In genomic region chr11:118618991-118619375, GRCh38 we compare ENCODE assay signal across 10 cellular contexts. TPM values are rescaled to one million over a fixed set of nuclear protein-coding genes. Genes with fewer than 3 reads are reported as not detected.
DNase-seq lines count a peak whose midpoint lies in the region; ATAC-seq and TF ChIP-seq lines count a peak whose summit lies in the region.
"Had no signal": no experiment of that assay in that cellular context is flagged by ENCODE, and none has a peak within 500 bp of the region (broad histone marks: within the 10 kb centered on the region; RNA-seq: fewer than 3 reads in every experiment).

No MANE protein-coding gene starts in this region.

- POLR2A ChIA-PET in AG04450 (lab: Yijun Ruan, JAX) = interaction anchor here (1.1 to 7.8 kb wide), 4 partner anchors 12 to 183 kb away, joined by 3 to 140 read pairs (median 29); partner anchors contain the start of genes ARCN1, KMT2A and PHLDB1

- H3K4me3 ChIP-seq in AG04450 (ENCODE audit: low read depth, low read length) (peak overlapping the region; percentile 12), fibroblast of villous mesenchyme (ENCODE audit: low read depth, low read length) (no peak overlapping the region), osteoblast (ENCODE audit: insufficient read depth, low read length) (peak overlapping the region; percentile 33)

- CTCF ChIA-PET in AG04450 (lab: Charles Lee) = interaction anchor here (0.6 to 1.9 kb wide), 4 partner anchors 9 to 420 kb away, joined by 3 to 11 read pairs (median 4); partner anchors contain the start of gene PHLDB1

- DNase-seq in AG04450 (ENCODE audit: low read depth, low spot score) = no peak
- peak; percentile 97 for DNase-seq in SW480 (ENCODE audit: low spot score)
- peak; percentile 88 for DNase-seq in fibroblast of villous mesenchyme (ENCODE audit: low read depth)
- peak; percentile 84 for DNase-seq in osteoblast (ENCODE audit: insufficient read length, low spot score, missing footprints)
- no peak for DNase-seq in NCI-H82 (lab: John Stamatoyannopoulos, UW)
- no peak for DNase-seq in NCI-H2227 (lab: John Stamatoyannopoulos, UW; ENCODE audit: unreplicated experiment)
- DNase-seq: CD8-positive, alpha-beta memory T cell; NCI-H1092 had no signal

- TF ChIP-seq CTCF in AG04450 (IDR thresholded peaks at IDR 0.05; ENCODE audit: low read depth, low read length) (no peak), fibroblast of villous mesenchyme (IDR thresholded peaks at IDR 0.05; ENCODE audit: insufficient read depth, low read depth, low read length) (no peak), osteoblast (IDR thresholded peaks at IDR 0.05; ENCODE audit: extremely low read depth, low read depth, low read length) (no peak)

- ATAC-seq in GM19035 (IDR thresholded peaks at IDR 0.05; ENCODE audit: unreplicated experiment) (no peak), HG02870 (IDR thresholded peaks at IDR 0.05; ENCODE audit: unreplicated experiment) (no peak)

- H3K79me2 ChIP-seq in osteoblast (ENCODE audit: insufficient read depth, low read length) = peaks cover 27% of the 10 kb centered on the region

- peaks cover 24% of the 10 kb centered on the region for H3K36me3 ChIP-seq in osteoblast (ENCODE audit: insufficient read depth, low read length)

- H3K27ac ChIP-seq in AG04450 (ENCODE audit: low read depth, low read length) (peak overlapping the region; percentile 99), osteoblast (ENCODE audit: low read depth, low read length) (peak overlapping the region; percentile 99)

- peak overlapping the region; percentile 100 for H3K4me2 ChIP-seq in osteoblast (ENCODE audit: insufficient read depth, low read length)

- H2AFZ ChIP-seq in osteoblast (ENCODE audit: low read length) = no peak overlapping the region

- H3K9me3 ChIP-seq in AG04450 (ENCODE audit: control insufficient read depth, insufficient read depth, low read length) (no peaks in the 10 kb centered on the region), osteoblast (ENCODE audit: low read depth, low read length) (no peaks in the 10 kb centered on the region)

- no peaks in the 10 kb centered on the region for H3K27me3 ChIP-seq in AG04450 (ENCODE audit: control insufficient read depth, insufficient read depth, low read length)
- H3K27me3 ChIP-seq in osteoblast (ENCODE audit: insufficient read depth, low read length) = no peaks in the 10 kb centered on the region

- H4K20me1 ChIP-seq in osteoblast (ENCODE audit: insufficient read depth, low read length) = peaks cover 5% of the 10 kb centered on the region

- peaks cover 67% of the 10 kb centered on the region for H3K4me1 ChIP-seq in osteoblast (ENCODE audit: insufficient read depth, low read length)

RNA-seq across cellular contexts. Expression of gene PHLDB1, which starts 11.6 kb away (rescaled TPM):
- 83.0 and 97.6 TPM in 2 replicates for polyA plus RNA-seq in AG04450 (2011; rRNA removed)
- polyA minus RNA-seq in AG04450 (2011; rRNA and poly(A)+ RNA removed) = 122 and 164 TPM in 2 replicates
- total RNA-seq in fibroblast of villous mesenchyme = 129 and 132 TPM in 2 replicates
- 86.9 and 96.3 TPM in 2 replicates for total RNA-seq in osteoblast

RNA-seq across cellular contexts. Expression of gene ARCN1, which starts 46.8 kb away (rescaled TPM):
- polyA plus RNA-seq in AG04450 (2011; rRNA removed) = 303 and 387 TPM in 2 replicates
- polyA minus RNA-seq in AG04450 (2011; rRNA and poly(A)+ RNA removed) = 165 and 229 TPM in 2 replicates
- 180 and 248 TPM in 2 replicates for total RNA-seq in fibroblast of villous mesenchyme
- total RNA-seq in osteoblast = 162 and 172 TPM in 2 replicates

RNA-seq across cellular contexts. Expression of gene IFT46, which starts 53.3 kb away (rescaled TPM):
- polyA plus RNA-seq in AG04450 (2011; rRNA removed) = 40.8 and 57.2 TPM in 2 replicates
- 25.8 and 26.3 TPM in 2 replicates for polyA minus RNA-seq in AG04450 (2011; rRNA and poly(A)+ RNA removed)
- total RNA-seq in fibroblast of villous mesenchyme (22.9 and 27.2 TPM in 2 replicates), osteoblast (31.8 and 37.7 TPM in 2 replicates)

Comparison
In these comparisons a context has a peak if more than half of its experiments do, and no peak if none do; other contexts are left out.
1. DNase-seq: peak in SW480 (single experiment), fibroblast of villous mesenchyme (single experiment) and osteoblast (single experiment); none in AG04450 (single experiment), NCI-H82 (single experiment) and NCI-H2227 (single experiment).